ENCODE assay signal across 8 cellular contexts in genomic region chr19:48876035-48876981, GRCh38. TPM values are rescaled to one million over a fixed set of nuclear protein-coding genes. Genes with fewer than 3 reads are reported as not detected.
DNase-seq lines count a peak whose midpoint lies in the region; ATAC-seq and TF ChIP-seq lines count a peak whose summit lies in the region.
"Not testable (repeated sequence)": the region's sequence is repeated elsewhere in the genome, so short reads cannot be mapped to it uniquely, and the experiment has no call there.
"Had no signal": no experiment of that assay in that cellular context is flagged by ENCODE, and none has a peak within 500 bp of the region (broad histone marks: within the 10 kb centered on the region; RNA-seq: fewer than 3 reads in every experiment).

No MANE protein-coding gene starts in this region.

- not testable (repeated sequence) for H3K27me3 ChIP-seq in adipocyte (replicated peaks; ENCODE audit: control insufficient read depth, insufficient read depth, low read length); esophagus (ENCODE audit: control insufficient read depth in 1 of 2, insufficient read depth in 2 of 2, low read length in 2 of 2); lung (ENCODE audit: control insufficient read depth, insufficient read depth); skeletal muscle satellite cell (ENCODE audit: control insufficient read depth, insufficient read depth, low read length)

- CTCF ChIA-PET in activated B cell treated with CpG ODN at 0.5 μM for 24 hours (lab: Charles Lee): interaction anchor here (0.8 to 2.2 kb wide), 4 partner anchors 25 to 94 kb away, joined by 3 to 9 read pairs (median 5); partner anchors contain the start of gene HSD17B14

- H3K27ac Mint-ChIP-seq in activated B cell treated with CpG ODN at 0.5 μM for 24 hours: peak overlapping the region; percentile 100

- not testable (repeated sequence) for H3K27me3 Mint-ChIP-seq in activated B cell treated with CpG ODN at 0.5 μM for 24 hours

- intact Hi-C loops in activated B cell treated with CpG ODN at 0.5 μM for 24 hours (cut with micrococcal nuclease): loop anchor here (10.0 kb wide), 2 partner anchors 578 to 618 kb away; partner anchors contain the start of genes ALDH16A1, PIH1D1 and RPS11

- peaks cover 58% of the 10 kb centered on the region for H3K4me1 Mint-ChIP-seq in activated B cell treated with CpG ODN at 0.5 μM for 24 hours

- not testable (repeated sequence) for H3K9me3 Mint-ChIP-seq in activated B cell treated with CpG ODN at 0.5 μM for 24 hours

- H3K4me2 ChIP-seq in skeletal muscle satellite cell (ENCODE audit: low read length): peak overlapping the region; percentile 84

- peaks cover 66% of the 10 kb centered on the region for H3K36me3 Mint-ChIP-seq in activated B cell treated with CpG ODN at 0.5 μM for 24 hours (ENCODE audit: low read depth)

- POLR2A ChIA-PET in activated B cell treated with CpG ODN at 0.5 μM for 24 hours (lab: Charles Lee): interaction anchor here (0.6 to 7.8 kb wide), 21 partner anchors 10 to 685 kb away, joined by 3 to 179 read pairs (median 7); partner anchors contain the start of genes BAX, BCAT2, FTL and GYS1

- H3K9ac ChIP-seq in adipocyte (ENCODE audit: low read length): peak overlapping the region; percentile 100
- peak overlapping the region; percentile 99 for H3K9ac ChIP-seq in skeletal muscle satellite cell (ENCODE audit: low read depth, low read length)

- H3K4me3 ChIP-seq in adipocyte (ENCODE audit: low read length) (peak overlapping the region; percentile 100), esophagus (ENCODE audit: low read depth in 1 of 2, low read length in 2 of 2) (peak overlapping the region; percentile 17 to 89), skeletal muscle satellite cell (ENCODE audit: low read length) (peak overlapping the region; percentile 91)
- not testable (repeated sequence) for H3K4me3 ChIP-seq in lung

- H3K27ac ChIP-seq in esophagus (ENCODE audit: low read depth in 2 of 2, low read length in 1 of 2) (peak overlapping the region; percentile 97 to 100), lung (ENCODE audit: low read depth in 1 of 2, low read length in 1 of 2) (peak overlapping the region; percentile 99 to 100)

- peak overlapping the region; percentile 100 for H3K4me3 Mint-ChIP-seq in activated B cell treated with CpG ODN at 0.5 μM for 24 hours

- H3K36me3 ChIP-seq in adipocyte (ENCODE audit: control insufficient read depth, insufficient read depth, low read length, severe bottlenecking) (peaks cover 47% of the 10 kb centered on the region), esophagus (ENCODE audit: control insufficient read depth in 2 of 2, insufficient read depth in 2 of 2, low read length in 1 of 2) (peaks cover 11 to 16% of the 10 kb centered on the region in 2 donors), lung (ENCODE audit: control insufficient read depth in 2 of 2, insufficient read depth in 2 of 2, low read length in 2 of 2) (peaks cover 7 to 35% of the 10 kb centered on the region in 2 donors), skeletal muscle satellite cell (ENCODE audit: insufficient read depth, low read length) (peaks cover 59% of the 10 kb centered on the region)

- not testable (repeated sequence) for H3K9me3 ChIP-seq in adipocyte (ENCODE audit: control insufficient read depth, low read length); esophagus (ENCODE audit: control insufficient read depth in 2 of 2, insufficient read depth in 1 of 2, low read depth in 1 of 2, low read length in 1 of 2); lung (ENCODE audit: control insufficient read depth in 2 of 2, insufficient read depth in 1 of 2, low read length in 1 of 2); skeletal muscle satellite cell (replicated peaks; ENCODE audit: low read length)

- DNase-seq in ELF-1 (ENCODE audit: low read depth, low spot score): peak; percentile 47
- DNase-seq in NCI-H82 (lab: John Stamatoyannopoulos, UW): peak; percentile 81
- DNase-seq in activated B cell treated with CpG ODN at 0.5 μM for 24 hours: peak; percentile 51
- DNase-seq in adipocyte (ENCODE audit: low read depth): peak; percentile 44
- DNase-seq in lung (ENCODE audit: low spot score): not testable (repeated sequence)

- H3K4me1 ChIP-seq in adipocyte (ENCODE audit: control insufficient read depth, insufficient read depth, low read length): peaks cover 37% of the 10 kb centered on the region
- not testable (repeated sequence) for H3K4me1 ChIP-seq in esophagus (ENCODE audit: control insufficient read depth in 2 of 2, insufficient read depth in 2 of 2, low read length in 1 of 2); lung (ENCODE audit: control insufficient read depth in 2 of 2, insufficient read depth in 2 of 2, low read length in 2 of 2)
- H3K4me1 ChIP-seq in skeletal muscle satellite cell (ENCODE audit: control insufficient read depth, insufficient read depth, low read length): peaks cover 13% of the 10 kb centered on the region

- WGBS in esophagus, 2 donors: 61 to 65% methylated on average over 30 of the region's 30 CpGs
- 69 to 83% methylated on average over 30 of the region's 30 CpGs for WGBS in lung, 2 donors

- ATAC-seq in activated B cell treated with CpG ODN at 0.5 μM for 24 hours (ENCODE audit: low read depth); lung (ENCODE audit: insufficient read depth, low FRiP score): not testable (repeated sequence)

- not testable (repeated sequence) for TF ChIP-seq CTCF in activated B cell treated with CpG ODN at 0.5 μM for 24 hours (IDR thresholded peaks at IDR 0.05); lung (IDR thresholded peaks at IDR 0.05; ENCODE audit: control extremely low read depth, extremely low read depth)

RNA-seq across cellular contexts. Expression of gene PPP1R15A, which starts 4.1 kb away (rescaled TPM):
- total RNA-seq in activated B cell treated with CpG ODN at 0.5 μM for 24 hours (115 and 123 TPM in 2 replicates), lung (100 to 1,000 TPM; 101 to 104 TPM)
- polyA plus RNA-seq in esophagus (100 to 1,000 TPM in 1 of 2 donors, 10 to 100 TPM in 1; 38.0 to 145 TPM), lung (100 to 1,000 TPM; 203 to 208 TPM)
- total RNA-seq in skeletal muscle satellite cell (2012; rRNA removed): 45.7 and 55.3 TPM in 2 replicates

RNA-seq across cellular contexts. Expression of gene PLEKHA4, which starts 7.9 kb away (rescaled TPM):
- total RNA-seq in activated B cell treated with CpG ODN at 0.5 μM for 24 hours (5.7 and 6.4 TPM in 2 replicates), lung (10 to 100 TPM in 1 of 2 donors, 1 to 10 TPM in 1; 8.4 to 57.7 TPM)
- polyA plus RNA-seq in esophagus (1 to 10 TPM; 8.6 to 9.2 TPM), lung (10 to 100 TPM; 19.3 to 22.0 TPM)
- 12.9 and 16.0 TPM in 2 replicates for total RNA-seq in skeletal muscle satellite cell (2012; rRNA removed)

RNA-seq across cellular contexts. Expression of gene TULP2, which starts 22.2 kb away (rescaled TPM):
- total RNA-seq in activated B cell treated with CpG ODN at 0.5 μM for 24 hours (not detected in 2 replicates), lung (under 1 TPM; 0.31 to 0.54 TPM)
- polyA plus RNA-seq in esophagus (under 1 TPM in 1 of 2 donors, not detected in 1; 0.08 TPM), lung (under 1 TPM; 0.13 to 0.20 TPM)
- 0.25 TPM in 1 of 2 replicates, not detected in the other for total RNA-seq in skeletal muscle satellite cell (2012; rRNA removed)
- total RNA-seq: mesenteric fat pad had no signal

RNA-seq across cellular contexts. Expression of gene NUCB1, which starts 23.8 kb away (rescaled TPM):
- total RNA-seq in activated B cell treated with CpG ODN at 0.5 μM for 24 hours (116 and 126 TPM in 2 replicates), lung (100 to 1,000 TPM; 214 to 346 TPM)
- polyA plus RNA-seq in esophagus (100 to 1,000 TPM in 1 of 2 donors, 10 to 100 TPM in 1; 88.2 to 116 TPM), lung (100 to 1,000 TPM; 362 to 367 TPM)
- total RNA-seq in skeletal muscle satellite cell (2012; rRNA removed): 152 and 158 TPM in 2 replicates

RNA-seq across cellular contexts. Expression of gene HSD17B14, which starts 40.0 kb away (rescaled TPM):
- total RNA-seq in activated B cell treated with CpG ODN at 0.5 μM for 24 hours: 2.6 and 2.8 TPM in 2 replicates
- polyA plus RNA-seq in esophagus: 1 to 10 TPM; 2.2 to 3.4 TPM
- total RNA-seq in lung: 10 to 100 TPM; 12.8 to 17.9 TPM
- 10 to 100 TPM in 1 of 2 donors, 1 to 10 TPM in 1; 9.0 to 39.1 TPM for polyA plus RNA-seq in lung
- 1.1 and 1.5 TPM in 2 replicates for total RNA-seq in skeletal muscle satellite cell (2012; rRNA removed)
